Comparison of ENCODE assay signal across 19 cellular contexts in the genomic region with DNA sequence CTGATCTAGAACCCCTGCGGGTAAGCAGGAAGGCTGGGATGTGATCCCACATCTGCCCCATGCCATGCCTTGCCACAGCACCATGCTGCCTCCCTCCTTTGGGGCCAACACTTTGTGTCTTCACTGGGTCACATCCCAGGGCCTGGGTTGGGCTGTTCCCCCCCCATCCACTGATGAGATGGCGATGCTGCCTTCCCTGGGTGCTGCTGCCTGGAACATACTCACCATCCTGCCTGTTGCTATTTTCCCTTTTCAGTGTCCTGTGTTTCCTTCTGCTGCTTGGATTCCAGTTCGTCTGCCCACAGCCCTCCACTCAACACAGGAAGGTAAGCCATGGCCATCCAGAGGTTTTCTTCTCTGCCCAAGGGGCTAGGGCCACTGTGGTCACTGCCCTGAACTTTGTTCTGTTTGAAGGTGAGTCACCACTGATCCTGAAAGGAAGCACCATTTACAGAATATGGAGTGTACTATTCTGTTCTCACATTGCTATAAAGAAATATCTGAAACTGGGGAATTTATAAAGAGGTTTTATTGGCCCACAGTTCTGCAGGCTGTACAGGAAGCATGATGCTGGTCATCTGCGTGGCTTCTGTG. TPM values are rescaled to one million over a fixed set of nuclear protein-coding genes. Genes with fewer than 3 reads are reported as not detected.
DNase-seq lines count a peak whose midpoint lies in the region; ATAC-seq, FAIRE-seq and TF ChIP-seq lines count a peak whose summit lies in the region.
"Had no signal": no experiment of that assay in that cellular context is flagged by ENCODE, and none has a peak within 500 bp of the region (broad histone marks: within the 10 kb centered on the region; RNA-seq: fewer than 3 reads in every experiment).

No MANE protein-coding gene starts in this region.

- no peaks in the 10 kb centered on the region for H3K79me2 ChIP-seq in HepG2 (ENCODE audit: insufficient read depth, low read length)

- intact Hi-C loops in left ventricle myocardium inferior (cut with micrococcal nuclease), result no loop called here
- intact Hi-C loops in left cardiac atrium (cut with DNase I), result loop anchor here in 1 of 2 donors (5.0 kb wide), 1 partner anchor 37 kb away; the partner anchor contains the start of gene THSD4
- intact Hi-C loops in HepG2 (cut with micrococcal nuclease; ENCODE audit: unreplicated experiment), result no loop called here

- 0% methylated on average over 3 of the region's 4 CpGs for WGBS in HepG2 (ENCODE audit: low lambda C conversion rate)
- 77 to 92% (median 88%) methylated on average over 4 of the region's 4 CpGs for WGBS in small intestine, 3 donors

- FAIRE-seq in HepG2 (lab: Jason Lieb, UNC) (no peak), small intestine (lab: Jason Lieb, UNC) (no peak)
- FAIRE-seq: GM12891 had no signal

- no peak for TF ChIP-seq EP300 in HepG2 (IDR thresholded peaks at IDR 0.05; ENCODE audit: low read depth in 2 of 2, low read length in 2 of 2)
- TF ChIP-seq EP300 in HepG2 (CRISPR knock-in tag; IDR thresholded peaks at IDR 0.05; ENCODE audit: borderline replicate concordance), result no peak

- TF ChIP-seq CTCF in left ventricle myocardium inferior (IDR thresholded peaks at IDR 0.05; ENCODE audit: borderline replicate concordance) (no peak), RWPE2 (IDR thresholded peaks at IDR 0.05; ENCODE audit: poor library complexity, severe bottlenecking) (no peak), HepG2 (CRISPR knock-in tag; IDR thresholded peaks at IDR 0.05) (no peak)

- no peak overlapping the region for H3K4me2 ChIP-seq in HepG2 (ENCODE audit: low read depth, low read length)

- CTCF ChIA-PET in HepG2 (lab: Yijun Ruan, JAX; ENCODE audit: low intra/inter-chr PET ratio, low total read pairs), result no interaction called here

- TF ChIP-seq POLR2A in HepG2 (IDR thresholded peaks at IDR 0.05; ENCODE audit: insufficient read depth in 1 of 2, low read depth in 2 of 2, low read length in 2 of 2), result no peak

- H4K20me1 ChIP-seq in HepG2 (ENCODE audit: insufficient read depth, low read length), result no peaks in the 10 kb centered on the region

- no peak overlapping the region for H2AFZ ChIP-seq in HepG2 (ENCODE audit: low read length)

- H3K4me1 ChIP-seq in left ventricle myocardium inferior (peaks cover 47% of the 10 kb centered on the region), RWPE2 (ENCODE audit: insufficient read depth, poor library complexity, severe bottlenecking) (peaks cover 32% of the 10 kb centered on the region), HepG2 (ENCODE audit: insufficient read depth, low read length) (no peaks in the 10 kb centered on the region), small intestine (ENCODE audit: control insufficient read depth in 2 of 2, insufficient read depth in 1 of 2, low read depth in 1 of 2, low read length in 1 of 2) (no peaks in the 10 kb centered on the region)

- DNase-seq in left ventricle myocardium inferior (no peak), left cardiac atrium (no peak), RWPE2 (ENCODE audit: low spot score) (no peak), HepG2 (ENCODE audit: low spot score) (no peak), small intestine (peak; percentile 35), NCI-H146 (lab: John Stamatoyannopoulos, UW) (no peak), OCI-M2 (lab: John Stamatoyannopoulos, UW; ENCODE audit: unreplicated experiment) (no peak), DMS 273 (lab: John Stamatoyannopoulos, UW; ENCODE audit: unreplicated experiment) (no peak)
- DNase-seq: CD4-positive, alpha-beta T cell; DMS53; EL; GOT3; Karpas-422; NCI-H1092 treated with DMSO at 0.1 percent for 48 hours; NCI-H2081 had no signal

- H3K27me3 ChIP-seq in left ventricle myocardium inferior (ENCODE audit: low read depth) (no peaks in the 10 kb centered on the region), RWPE2 (ENCODE audit: insufficient read depth, poor library complexity, severe bottlenecking) (no peaks in the 10 kb centered on the region), HepG2 (ENCODE audit: control insufficient read depth in 1 of 2, insufficient read depth in 2 of 2, low read length in 2 of 2) (peaks cover 0 to 6% of the 10 kb centered on the region in 2 experiments; a peak in 1 of 5 replicates), small intestine (ENCODE audit: control insufficient read depth in 2 of 2, insufficient read depth in 2 of 2, low read length in 2 of 2) (no peaks in the 10 kb centered on the region)

- POLR2A ChIA-PET in HepG2 (lab: Yijun Ruan, JAX), result no interaction called here

- in situ Hi-C loops in HepG2 (cut with HindIII; ENCODE audit: extremely low pct_ligation_motif_present, low pct_unique_long_range_greater_than_20kb), result no loop called here

- no TSS peak for BruUV-seq in HepG2 (replicated peaks; lab: Mats Ljungman, UMichigan)

- no peak for TF ChIP-seq RAD21 in HepG2 (CRISPR knock-in tag; IDR thresholded peaks at IDR 0.05)

- no peak overlapping the region for H3K4me3 ChIP-seq in left ventricle myocardium inferior
- H3K4me3 ChIP-seq in RWPE2 (ENCODE audit: severe bottlenecking), result no peak overlapping the region
- H3K4me3 ChIP-seq in HepG2 (replicated peaks in 1 of 3; ENCODE audit: insufficient read depth in 1 of 3, low read depth in 2 of 3, low read length in 3 of 3), result no peak overlapping the region
- H3K4me3 ChIP-seq in small intestine (ENCODE audit: low read depth in 1 of 2, low read length in 2 of 2), result no peak overlapping the region

- peaks cover 5% of the 10 kb centered on the region for H3K36me3 ChIP-seq in left ventricle myocardium inferior
- H3K36me3 ChIP-seq in RWPE2 (ENCODE audit: low read depth), result peaks cover 70% of the 10 kb centered on the region
- no peaks in the 10 kb centered on the region for H3K36me3 ChIP-seq in HepG2 (replicated peaks in 1 of 2; ENCODE audit: control insufficient read depth in 1 of 2, insufficient read depth in 2 of 2, low read length in 2 of 2)
- H3K36me3 ChIP-seq in small intestine (ENCODE audit: control insufficient read depth in 2 of 2, insufficient read depth in 2 of 2, low read length in 2 of 2), result no peaks in the 10 kb centered on the region

- ATAC-seq in left cardiac atrium, result no peak
- no peak for ATAC-seq in RWPE2 (ENCODE audit: low read depth)
- no peak; the same call in 1 of the 3 replicates for ATAC-seq in HepG2

- peak overlapping the region; percentile 80 for H3K27ac ChIP-seq in left ventricle myocardium inferior (replicated peaks)
- H3K27ac ChIP-seq in RWPE2 (ENCODE audit: poor library complexity, severe bottlenecking), result peak overlapping the region; percentile 58
- H3K27ac ChIP-seq in HepG2 (ENCODE audit: extremely low read length, insufficient read depth, low read length), result no peak overlapping the region
- no peak overlapping the region for H3K27ac ChIP-seq in small intestine (ENCODE audit: low read depth in 1 of 2, low read length in 1 of 2)
- H3K27ac ChIP-seq: HL-60 had no signal

- H3K9ac ChIP-seq in HepG2 (ENCODE audit: insufficient read depth, low read depth, low read length), result no peak overlapping the region

- H3K9me3 ChIP-seq in left ventricle myocardium inferior (replicated peaks) (no peaks in the 10 kb centered on the region), RWPE2 (ENCODE audit: severe bottlenecking) (no peaks in the 10 kb centered on the region), HepG2 (ENCODE audit: low read length) (no peaks in the 10 kb centered on the region), small intestine (ENCODE audit: control insufficient read depth, low read depth) (no peaks in the 10 kb centered on the region)

TF ChIP-seq in HepG2, 621 proteins besides CTCF, POLR2A, EP300 and RAD21:
- TF ChIP-seq FOSL2 (CRISPR knock-in tag; IDR thresholded peaks at IDR 0.05) (peak; percentile 51), MAFG (CRISPR knock-in tag; IDR thresholded peaks at IDR 0.05) (no peak)

RNA-seq across cellular contexts. Expression of gene THSD4, which starts 39.4 kb away (rescaled TPM):
- total RNA-seq in left ventricle myocardium inferior (95.8 TPM), left cardiac atrium (10 to 100 TPM; 39.8 to 68.3 TPM), HepG2 (2016; rRNA removed; fragmentation: Illumina TruSeq; extraction: Trizol) (0.07 TPM in 2 replicates)
- not detected in 2 replicates for total RNA-seq in HepG2 (2016; cell fraction: cytosol; rRNA removed; fragmentation: Illumina TruSeq; extraction: Trizol; ENCODE audit: low read depth)
- total RNA-seq in HepG2 (2016; cell fraction: insoluble cytoplasmic fraction; rRNA removed; fragmentation: Illumina TruSeq; extraction: Trizol), result 0.04 TPM in 1 of 2 replicates, not detected in the other
- total RNA-seq in HepG2 (2016; cell fraction: membrane; rRNA removed; fragmentation: Illumina TruSeq; extraction: Trizol), result 0.06 and 0.07 TPM in 2 replicates
- 0.16 TPM in 1 of 2 replicates, not detected in the other for total RNA-seq in HepG2 (2016; cell fraction: nucleus; rRNA removed; fragmentation: Illumina TruSeq; extraction: Trizol)
- polyA plus RNA-seq in HepG2 (2011; rRNA removed) (0.21 and 0.26 TPM in 2 replicates), small intestine (10 to 100 TPM in 1 of 3 donors, 1 to 10 TPM in 2; 3.6 to 12.1 (median 7.3) TPM)
- polyA plus RNA-seq in HepG2 (2011; cell fraction: cytosol; rRNA removed), result 0.15 and 0.27 TPM in 2 replicates
- 0.24 and 0.33 TPM in 2 replicates for polyA plus RNA-seq in HepG2 (2011; cell fraction: nucleus; rRNA removed)
- 0.24 and 0.53 TPM in 2 replicates for polyA plus RNA-seq in HepG2 (2012)
- polyA plus RNA-seq in HepG2 (2016; cell fraction: cytosol; fragmentation: Illumina TruSeq; extraction: Trizol; ENCODE audit: low read depth), result 0.03 TPM in 1 of 2 replicates, not detected in the other
- not detected in 2 replicates for polyA plus RNA-seq in HepG2 (2016; cell fraction: insoluble cytoplasmic fraction; fragmentation: Illumina TruSeq; extraction: Trizol; ENCODE audit: low read depth)
- 0.03 and 0.12 TPM in 2 replicates for polyA plus RNA-seq in HepG2 (2016; cell fraction: membrane; fragmentation: Illumina TruSeq; extraction: Trizol; ENCODE audit: low read depth)
- polyA plus RNA-seq in HepG2 (2016; cell fraction: nucleus; fragmentation: Illumina TruSeq; extraction: Trizol; ENCODE audit: insufficient read depth, low read depth), result 0.15 TPM in 1 of 2 replicates, not detected in the other
- polyA minus RNA-seq in HepG2 (2011; rRNA and poly(A)+ RNA removed; ENCODE audit: low replicate concordance), result 0.06 and 7.6 TPM in 2 replicates
- polyA minus RNA-seq in HepG2 (2011; cell fraction: cytosol; rRNA and poly(A)+ RNA removed), result 0.10 and 0.26 TPM in 2 replicates
- 0.12 and 0.26 TPM in 2 replicates for polyA minus RNA-seq in HepG2 (2011; cell fraction: nucleus; rRNA and poly(A)+ RNA removed)
- total RNA-seq: CD4-positive, alpha-beta T cell; OCI-LY7 had no signal
- polyA plus RNA-seq: IgD-negative memory B cell had no signal

Comparison
In these comparisons a context has a peak if more than half of its experiments do, and no peak if none do; other contexts are left out.
1. H3K27ac ChIP-seq: peak in left ventricle myocardium inferior (single experiment) and RWPE2 (single experiment); none in HepG2 (single experiment) and small intestine (0 of 2).
2. RNA of gene THSD4, which starts 39.4 kb away (total RNA-seq): 95.8 TPM in left ventricle myocardium inferior (single experiment) and 39.8 to 68.3 TPM in left cardiac atrium; 0.04 to 0.16 TPM in HepG2; every median in the first group is over 10 times any median in the second.